13 cellular contexts compared by ENCODE assay signal in genomic region chr1:165903672-165904071, GRCh38.
DNase-seq lines count a peak whose midpoint lies in the region; ATAC-seq and TF ChIP-seq lines count a peak whose summit lies in the region.
"Had no signal": no experiment of that assay in that cellular context is flagged by ENCODE, and none has a peak within 500 bp of the region (broad histone marks: within the 10 kb centered on the region; RNA-seq: fewer than 3 reads in every experiment).

No MANE protein-coding gene starts in this region.

- H3K27ac Mint-ChIP-seq in chondrocyte (ENCODE audit: unreplicated experiment) = peak overlapping the region; percentile 70
- H3K27ac Mint-ChIP-seq: T-helper 17 cell had no signal

- 100% methylated on average over 1 of the region's 1 CpG for WGBS in prostate gland
- 77% methylated on average over 1 of the region's 1 CpG for WGBS in suprapubic skin

- no peak overlapping the region for H3K4me3 Mint-ChIP-seq in chondrocyte (ENCODE audit: unreplicated experiment)
- H3K4me3 Mint-ChIP-seq: T-helper 17 cell had no signal

- TF ChIP-seq CTCF in chondrocyte (IDR thresholded peaks at IDR 0.05) = no peak
- TF ChIP-seq CTCF in prostate gland (IDR thresholded peaks at IDR 0.05) = peak in 1 of 4 experiments; percentile 17
- TF ChIP-seq CTCF in suprapubic skin (IDR thresholded peaks at IDR 0.05) = no peak

- H3K4me1 Mint-ChIP-seq in chondrocyte (ENCODE audit: low read depth) = peaks cover 47% of the 10 kb centered on the region

- no peaks in the 10 kb centered on the region for H3K27me3 Mint-ChIP-seq in chondrocyte (ENCODE audit: low read depth)
- H3K27me3 Mint-ChIP-seq: T-helper 17 cell had no signal

- no peaks in the 10 kb centered on the region for H3K9me3 Mint-ChIP-seq in chondrocyte (ENCODE audit: low read depth)

- H3K9me3 ChIP-seq in prostate gland (no peaks in the 10 kb centered on the region), suprapubic skin (no peaks in the 10 kb centered on the region)
- H3K9me3 ChIP-seq: psoas muscle had no signal

- H3K27me3 ChIP-seq in prostate gland (replicated peaks; ENCODE audit: insufficient read depth) (no peaks in the 10 kb centered on the region), suprapubic skin (no peaks in the 10 kb centered on the region)

- H3K36me3 Mint-ChIP-seq in chondrocyte (ENCODE audit: low read depth) = peaks cover 19% of the 10 kb centered on the region

- DNase-seq in GM03348 (ENCODE audit: low spot score) = peak; percentile 50
- DNase-seq in NCI-H2171 treated with DMSO at 0.1 percent for 48 hours (lab: John Stamatoyannopoulos, UW) = peak; percentile 81
- no peak for DNase-seq in chondrocyte (ENCODE audit: low spot score)
- DNase-seq in prostate gland (ENCODE audit: low spot score) = peak; percentile 89
- DNase-seq in NCI-H748 treated with DMSO at 0.1 percent for 48 hours (lab: John Stamatoyannopoulos, UW) = no peak
- DNase-seq in suprapubic skin (ENCODE audit: low spot score in 2 of 2) = no peak
- DNase-seq in NCI-H524 (lab: John Stamatoyannopoulos, UW) = no peak
- DNase-seq: activated T-cell treated with anti-CD3 and anti-CD28 coated beads, Interleukin-2, amount 50 U/mL, for 48 hours; cortex of kidney; NCI-H2107; psoas muscle; T-helper 17 cell had no signal

- TF ChIP-seq POLR2A in prostate gland (IDR thresholded peaks at IDR 0.05) (no peak), suprapubic skin (IDR thresholded peaks at IDR 0.05) (no peak)

- ATAC-seq in GM19452 (IDR thresholded peaks at IDR 0.05; ENCODE audit: unreplicated experiment) = no peak
- ATAC-seq: T-helper 17 cell had no signal

- TF ChIP-seq EP300 in suprapubic skin (IDR thresholded peaks at IDR 0.05) = no peak

- H3K4me3 ChIP-seq in prostate gland (no peak overlapping the region), suprapubic skin (no peak overlapping the region)
- H3K4me3 ChIP-seq: psoas muscle had no signal

- intact Hi-C loops in prostate gland (cut with DNase I) = no loop called here

- no peaks in the 10 kb centered on the region for H3K4me1 ChIP-seq in prostate gland (replicated peaks)
- peaks cover 39% of the 10 kb centered on the region for H3K4me1 ChIP-seq in suprapubic skin

- H3K27ac ChIP-seq in prostate gland = peak overlapping the region in 1 of 2 donors; percentile 30
- no peak overlapping the region for H3K27ac ChIP-seq in suprapubic skin
- H3K27ac ChIP-seq: psoas muscle had no signal

- H3K36me3 ChIP-seq in prostate gland = no peaks in the 10 kb centered on the region
- H3K36me3 ChIP-seq in suprapubic skin = peaks cover 27% of the 10 kb centered on the region

Comparison
In these comparisons a context has a peak if more than half of its experiments do, and no peak if none do; other contexts are left out.
1. DNase-seq: peak in GM03348 (single experiment), NCI-H2171 treated with DMSO at 0.1 percent for 48 hours (single experiment) and prostate gland (single experiment); none in chondrocyte (single experiment), NCI-H748 treated with DMSO at 0.1 percent for 48 hours (single experiment), suprapubic skin (0 of 2) and NCI-H524 (0 of 2).